11 cellular contexts compared by ENCODE assay signal in genomic region chr1:50971748-50972305, GRCh38. TPM values are rescaled to one million over a fixed set of nuclear protein-coding genes. Genes with fewer than 3 reads are reported as not detected.
DNase-seq lines count a peak whose midpoint lies in the region; ATAC-seq and TF ChIP-seq lines count a peak whose summit lies in the region.
"Had no signal": no experiment of that assay in that cellular context is flagged by ENCODE, and none has a peak within 500 bp of the region (broad histone marks: within the 10 kb centered on the region; RNA-seq: fewer than 3 reads in every experiment).

No MANE protein-coding gene starts in this region.

- TF ChIP-seq EP300 in suprapubic skin (IDR thresholded peaks at IDR 0.05): no peak

- H3K4me3 ChIP-seq in endocrine pancreas (ENCODE audit: control insufficient read depth, insufficient read depth, low read length) (peak overlapping the region; percentile 81), suprapubic skin (peak overlapping the region; percentile 89)

- H3K27me3 Mint-ChIP-seq in activated CD8-positive, alpha-beta memory T cell treated with anti-CD3 and anti-CD28 coated beads, Interleukin-2, amount 10 ng/mL, durations not matched to agents 7 days and 5 days: peaks cover 45% of the 10 kb centered on the region

- H3K4me1 ChIP-seq in endocrine pancreas (ENCODE audit: control insufficient read depth, insufficient read depth, low read length) (peaks cover 9% of the 10 kb centered on the region), suprapubic skin (peaks cover 43% of the 10 kb centered on the region)

- H3K36me3 ChIP-seq in endocrine pancreas (ENCODE audit: control insufficient read depth, insufficient read depth, low read length) (no peaks in the 10 kb centered on the region), suprapubic skin (no peaks in the 10 kb centered on the region)

- H3K4me3 Mint-ChIP-seq in activated CD8-positive, alpha-beta memory T cell treated with anti-CD3 and anti-CD28 coated beads, Interleukin-2, amount 10 ng/mL, durations not matched to agents 7 days and 5 days: peak overlapping the region; percentile 97

- peaks cover 35% of the 10 kb centered on the region for H3K4me1 Mint-ChIP-seq in activated CD8-positive, alpha-beta memory T cell treated with anti-CD3 and anti-CD28 coated beads, Interleukin-2, amount 10 ng/mL, durations not matched to agents 7 days and 5 days

- no peak for TF ChIP-seq POLR2A in suprapubic skin (IDR thresholded peaks at IDR 0.05)

- CTCF ChIA-PET in activated CD8-positive, alpha-beta memory T cell treated with anti-CD3 and anti-CD28 coated beads, Interleukin-2, amount 10 ng/mL, durations not matched to agents 7 days and 5 days (lab: Charles Lee): interaction anchor here (4.3 kb wide), 2 partner anchors 12 to 42 kb away, joined by 22 to 42 read pairs; partner anchors contain the start of gene FAF1

- no peak overlapping the region for H3K9ac ChIP-seq in endocrine pancreas (ENCODE audit: control insufficient read depth, insufficient read depth, low read length)

- no peak for TF ChIP-seq CTCF in suprapubic skin (IDR thresholded peaks at IDR 0.05)

- H3K9me3 ChIP-seq in endocrine pancreas (ENCODE audit: control insufficient read depth, low read length) (no peaks in the 10 kb centered on the region), suprapubic skin (no peaks in the 10 kb centered on the region)

- H3K36me3 Mint-ChIP-seq in activated CD8-positive, alpha-beta memory T cell treated with anti-CD3 and anti-CD28 coated beads, Interleukin-2, amount 10 ng/mL, durations not matched to agents 7 days and 5 days: peaks cover 33% of the 10 kb centered on the region

- no peak for DNase-seq in activated CD8-positive, alpha-beta memory T cell treated with anti-CD3 and anti-CD28 coated beads, Interleukin-2, amount 10 ng/mL, durations not matched to agents 7 days and 5 days
- DNase-seq in activated CD8-positive, alpha-beta memory T cell treated with anti-CD3 and anti-CD28 coated beads, Interleukin-2, amount 50 U/mL, for 4 hours: no peak
- peak; percentile 25 for DNase-seq in NAMALWA (ENCODE audit: low spot score)
- no peak for DNase-seq in suprapubic skin (ENCODE audit: low spot score in 2 of 2)
- no peak for DNase-seq in GF-D8 (lab: John Stamatoyannopoulos, UW)
- DNase-seq in NCI-H146 treated with DMSO at 0.1 percent for 48 hours (lab: John Stamatoyannopoulos, UW; ENCODE audit: unreplicated experiment): no peak
- no peak for DNase-seq in NK-92 (lab: John Stamatoyannopoulos, UW; ENCODE audit: unreplicated experiment)
- DNase-seq: activated CD4-positive, alpha-beta T cell treated with anti-CD3 and anti-CD28 coated beads for 36 hours; COR-L47; NCI-H774 had no signal

- no peak overlapping the region for H3K27ac Mint-ChIP-seq in activated CD8-positive, alpha-beta memory T cell treated with anti-CD3 and anti-CD28 coated beads, Interleukin-2, amount 10 ng/mL, durations not matched to agents 7 days and 5 days
- H3K27ac Mint-ChIP-seq: activated CD4-positive, alpha-beta T cell treated with anti-CD3 and anti-CD28 coated beads for 36 hours had no signal

- H3K27me3 ChIP-seq in endocrine pancreas (ENCODE audit: control insufficient read depth, insufficient read depth, low read length) (no peaks in the 10 kb centered on the region), suprapubic skin (no peaks in the 10 kb centered on the region)

- 37% methylated on average over 6 of the region's 6 CpGs for WGBS in suprapubic skin

- no peak for ATAC-seq in activated CD8-positive, alpha-beta memory T cell treated with anti-CD3 and anti-CD28 coated beads, Interleukin-2, amount 10 ng/mL, durations not matched to agents 7 days and 5 days
- ATAC-seq: activated CD4-positive, alpha-beta T cell treated with anti-CD3 and anti-CD28 coated beads for 36 hours had no signal

- no peaks in the 10 kb centered on the region for H3K9me3 Mint-ChIP-seq in activated CD8-positive, alpha-beta memory T cell treated with anti-CD3 and anti-CD28 coated beads, Interleukin-2, amount 10 ng/mL, durations not matched to agents 7 days and 5 days (ENCODE audit: low read depth)

- no peak overlapping the region for H3K27ac ChIP-seq in suprapubic skin

RNA-seq across cellular contexts. Expression of gene CDKN2C, which starts 1.8 kb away (rescaled TPM):
- total RNA-seq in activated CD8-positive, alpha-beta memory T cell treated with anti-CD3 and anti-CD28 coated beads, Interleukin-2, amount 10 ng/mL, durations not matched to agents 7 days and 5 days: 10 to 100 TPM; 43.6 to 56.5 TPM
- total RNA-seq in suprapubic skin: 10 to 100 TPM in 3 of 4 donors, 1 to 10 TPM in 1; 9.9 to 13.0 (median 11.1) TPM

RNA-seq across cellular contexts. Expression of gene FAF1, which starts 11.8 kb away (rescaled TPM):
- total RNA-seq in activated CD8-positive, alpha-beta memory T cell treated with anti-CD3 and anti-CD28 coated beads, Interleukin-2, amount 10 ng/mL, durations not matched to agents 7 days and 5 days: 10 to 100 TPM; 84.4 to 94.4 TPM
- 10 to 100 TPM; 35.1 to 61.6 (median 45.4) TPM for total RNA-seq in suprapubic skin
